14 cellular contexts compared by ENCODE assay signal in genomic region chr15:51368307-51368706, GRCh38. TPM values are rescaled to one million over a fixed set of nuclear protein-coding genes. Genes with fewer than 3 reads are reported as not detected.
"Had no signal": no experiment of that assay in that cellular context is flagged by ENCODE, and none has a peak within 500 bp of the region (broad histone marks: within the 10 kb centered on the region; RNA-seq: fewer than 3 reads in every experiment).

No MANE protein-coding gene starts in this region.

- DNase-seq: activated CD4-positive, alpha-beta T cell treated with anti-CD3 and anti-CD28 coated beads for 1 hour; activated CD4-positive, alpha-beta T cell treated with anti-CD3 and anti-CD28 coated beads, Interleukin-2, amount 50 U/mL, for 4 hours; activated effector memory CD4-positive, alpha-beta T cell treated with Interleukin-2 at 50 U/mL for 16 hours; caudate nucleus; glutamatergic neuron; occipital lobe; stimulated activated CD4-positive, alpha-beta T cell treated with anti-CD3 and anti-CD28 coated beads, Interleukin-1b, Interleukin-23, amount 100 ng/mL, for 48 hours; T1000 had no signal

- H3K27ac ChIP-seq: prostate gland, tibial nerve, vagina had no signal

- H3K9me3 ChIP-seq: esophagus muscularis mucosa, prostate gland, tibial nerve, vagina had no signal

- H3K36me3 ChIP-seq: esophagus muscularis mucosa, prostate gland, tibial nerve, vagina had no signal

- H3K4me3 ChIP-seq: esophagus muscularis mucosa, prostate gland, tibial nerve, vagina had no signal

- H3K27me3 ChIP-seq: esophagus muscularis mucosa, tibial nerve, vagina had no signal

RNA-seq across cellular contexts. Expression of gene GLDN, which starts 26.9 kb away (rescaled TPM):
- total RNA-seq: kidney epithelial cell had no signal

RNA-seq across cellular contexts. Expression of gene CYP19A1, which starts 29.9 kb away (rescaled TPM):
- total RNA-seq: fibroblast of villous mesenchyme, kidney epithelial cell had no signal
